8 cellular contexts compared by ENCODE assay signal in the genomic region with DNA sequence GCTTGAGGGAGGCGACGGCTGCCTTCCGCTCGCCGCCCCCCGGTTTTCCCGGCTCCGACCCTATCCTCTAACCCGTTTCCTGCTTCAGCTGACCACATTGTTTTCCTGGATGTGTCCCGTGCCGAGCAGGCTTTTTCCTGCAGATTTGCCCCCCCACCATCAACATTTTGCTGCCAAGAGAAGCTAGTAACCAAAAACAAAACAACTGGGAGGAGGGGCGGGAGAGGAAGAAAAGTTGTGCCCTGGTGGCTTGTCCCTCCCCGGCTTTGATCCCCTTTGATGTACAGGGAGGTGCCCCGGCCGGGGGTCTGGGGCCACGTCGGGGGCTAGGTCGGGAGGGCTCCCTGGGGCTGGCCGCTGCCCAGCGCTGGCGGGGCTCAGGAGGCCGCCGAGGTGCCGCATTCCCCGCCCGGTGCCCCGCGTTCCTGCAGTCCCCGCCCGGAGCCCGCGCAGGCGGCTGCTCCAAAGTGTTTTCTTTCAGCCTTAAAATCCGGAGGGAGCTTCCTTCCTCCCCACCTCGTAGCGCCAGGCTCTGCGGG. TPM values are rescaled to one million over a fixed set of nuclear protein-coding genes. Genes with fewer than 3 reads are reported as not detected.
DNase-seq lines count a peak whose midpoint lies in the region; ATAC-seq and TF ChIP-seq lines count a peak whose summit lies in the region.
"Not testable (repeated sequence)": the region's sequence is repeated elsewhere in the genome, so short reads cannot be mapped to it uniquely, and the experiment has no call there.

No MANE protein-coding gene starts in this region.

- not testable (repeated sequence) for H3K9me2 ChIP-seq in Karpas-422 (replicated peaks; ENCODE audit: insufficient read depth, low read length)

- not testable (repeated sequence) for H3K9me3 Mint-ChIP-seq in CD4-positive, alpha-beta T cell

- H3K9ac ChIP-seq in Karpas-422 (ENCODE audit: low read length) = peak overlapping the region; percentile 39; the same call in 1 of the 2 replicates
- peak overlapping the region; percentile 54 for H3K9ac ChIP-seq in adipocyte (ENCODE audit: low read length)

- peak overlapping the region; percentile 69 for H3K27ac Mint-ChIP-seq in CD4-positive, alpha-beta T cell

- not testable (repeated sequence) for H3K4me1 ChIP-seq in Karpas-422 (ENCODE audit: low read length); adipocyte (ENCODE audit: control insufficient read depth, insufficient read depth, low read length); lower lobe of right lung; upper lobe of right lung

- H3K27me3 ChIP-seq in CD4-positive, alpha-beta T cell (ENCODE audit: control insufficient read depth, insufficient read depth, low read length); Karpas-422 (ENCODE audit: low read length); adipocyte (replicated peaks; ENCODE audit: control insufficient read depth, insufficient read depth, low read length); lower lobe of right lung (ENCODE audit: low read depth); upper lobe of right lung: not testable (repeated sequence)

- H3K4me1 Mint-ChIP-seq in CD4-positive, alpha-beta T cell (ENCODE audit: low read depth) = not testable (repeated sequence)

- peak overlapping the region; percentile 58 for H3K4me2 ChIP-seq in Karpas-422 (ENCODE audit: low read depth, low read length, poor library complexity, severe bottlenecking)

- H2AFZ ChIP-seq in Karpas-422 (ENCODE audit: low read length) = not testable (repeated sequence)

- CTCF ChIA-PET in CD4-positive, alpha-beta T cell (lab: Charles Lee) = not testable (repeated sequence)

- intact Hi-C loops in CD4-positive, alpha-beta T cell (cut with DNase I, micrococcal nuclease); lower lobe of right lung (cut with DNase I); upper lobe of right lung (cut with DNase I): not testable (repeated sequence)

- H3K4me3 ChIP-seq in Karpas-422 (ENCODE audit: low read length) = peak overlapping the region; percentile 60; the same call in 1 of the 2 replicates
- peak overlapping the region; percentile 44 for H3K4me3 ChIP-seq in WI38 (ENCODE audit: low read depth, low read length)
- H3K4me3 ChIP-seq in adipocyte (ENCODE audit: low read length) = peak overlapping the region; percentile 62
- H3K4me3 ChIP-seq in epithelial cell of proximal tubule (ENCODE audit: low read depth, low read length) = peak overlapping the region; percentile 44
- H3K4me3 ChIP-seq in lower lobe of right lung = peak overlapping the region; percentile 48
- H3K4me3 ChIP-seq in retinal pigment epithelial cell (ENCODE audit: low read length) = peak overlapping the region; percentile 42
- H3K4me3 ChIP-seq in upper lobe of right lung = peak overlapping the region; percentile 39

- H3K27ac ChIP-seq in CD4-positive, alpha-beta T cell (ENCODE audit: low read depth, low read length); Karpas-422 (ENCODE audit: low read length); lower lobe of right lung; upper lobe of right lung: not testable (repeated sequence)

- not testable (repeated sequence) for H3K36me3 ChIP-seq in Karpas-422 (ENCODE audit: insufficient read depth, low read length); adipocyte (ENCODE audit: control insufficient read depth, insufficient read depth, low read length, severe bottlenecking); lower lobe of right lung; upper lobe of right lung

- not testable (repeated sequence) for H4K20me1 ChIP-seq in Karpas-422 (ENCODE audit: insufficient read depth, low read depth, low read length)

- H3K27me3 Mint-ChIP-seq in CD4-positive, alpha-beta T cell = not testable (repeated sequence)

- POLR2A ChIA-PET in CD4-positive, alpha-beta T cell (lab: Charles Lee) = not testable (repeated sequence)

- not testable (repeated sequence) for TF ChIP-seq CTCF in CD4-positive, alpha-beta T cell (IDR thresholded peaks at IDR 0.05); WI38 (IDR thresholded peaks at IDR 0.05; ENCODE audit: low read depth, low read length); epithelial cell of proximal tubule (conservative IDR thresholded peaks at IDR 0.05; ENCODE audit: low read depth, low read length); lower lobe of right lung (IDR thresholded peaks at IDR 0.05); retinal pigment epithelial cell (conservative IDR thresholded peaks at IDR 0.05; ENCODE audit: low read depth, low read length); upper lobe of right lung (IDR thresholded peaks at IDR 0.05)

- DNase-seq in CD4-positive, alpha-beta T cell; Karpas-422; adipocyte (ENCODE audit: low read depth); epithelial cell of proximal tubule (ENCODE audit: low read depth); lower lobe of right lung; retinal pigment epithelial cell (ENCODE audit: low read depth); upper lobe of right lung: not testable (repeated sequence)

- not testable (repeated sequence) for H3K36me3 Mint-ChIP-seq in CD4-positive, alpha-beta T cell (ENCODE audit: low read depth)

- not testable (repeated sequence) for H3K79me2 ChIP-seq in Karpas-422 (ENCODE audit: low read length)

- not testable (repeated sequence) for H3K9me3 ChIP-seq in CD4-positive, alpha-beta T cell (ENCODE audit: control insufficient read depth, low read length); Karpas-422 (ENCODE audit: low read length); adipocyte (ENCODE audit: control insufficient read depth, low read length); lower lobe of right lung; upper lobe of right lung

- ATAC-seq in CD4-positive, alpha-beta T cell (ENCODE audit: poor library complexity); lower lobe of right lung; upper lobe of right lung: not testable (repeated sequence)

- peak overlapping the region; percentile 95 for H3K4me3 Mint-ChIP-seq in CD4-positive, alpha-beta T cell

RNA-seq across cellular contexts. Expression of a gene that starts 2.2 kb away (rescaled TPM):
- not detected for total RNA-seq in CD4-positive, alpha-beta T cell
- total RNA-seq in Karpas-422 (2014; rRNA removed; shearing (Covaris generic); ENCODE audit: low replicate concordance) = 13.7 and 24.2 TPM in 2 replicates
- total RNA-seq in epithelial cell of proximal tubule (2.7 and 6.2 TPM in 2 replicates), lower lobe of right lung (not detected), upper lobe of right lung (not detected)
